Comparison of ENCODE assay signal across 12 cellular contexts in genomic region chr12:19846561-19846960, GRCh38.
A peak's percentile ranks its signal among the peaks of the same experiment; 100 is the strongest.
DNase-seq lines count a peak whose midpoint lies in the region; ATAC-seq, FAIRE-seq and TF ChIP-seq lines count a peak whose summit lies in the region.
"Had no signal": no experiment of that assay in that cellular context is flagged by ENCODE, and none has a peak within 500 bp of the region (broad histone marks: within the 10 kb centered on the region; RNA-seq: fewer than 3 reads in every experiment).

No MANE protein-coding gene starts in this region.

- no peak overlapping the region for H2BK120ac ChIP-seq in H9 (ENCODE audit: low read depth, low read length, poor library complexity, severe bottlenecking)

- no peaks in the 10 kb centered on the region for H3K79me1 ChIP-seq in H9 (ENCODE audit: insufficient read depth, low read depth, low read length, poor library complexity, severe bottlenecking)

- no peaks in the 10 kb centered on the region for H3K4me1 Mint-ChIP-seq in naive thymus-derived CD4-positive, alpha-beta T cell
- peaks cover 0 to 6% of the 10 kb centered on the region in 2 experiments; a peak in 2 of 4 replicates for H3K4me1 Mint-ChIP-seq in H9
- H3K4me1 Mint-ChIP-seq: IgD-negative memory B cell; naive B cell; stimulated activated effector memory CD8-positive, alpha-beta T cell treated with anti-CD3 and anti-CD28 coated beads, Interleukin-12 subunit alpha, Interleukin-12 subunit beta, amount 100 ng/mL, for 72 hours had no signal

- DNase-seq in left ventricle myocardium inferior (no peak), left ventricle myocardium superior (no peak), ascending aorta (ENCODE audit: low spot score in 2 of 2) (no peak), hepatocyte (ENCODE audit: low spot score) (peak; percentile 25), iPS-NIHi7 (ENCODE audit: extremely low spot score) (no peak), H9 (no peak), small intestine (no peak)
- no peak for DNase-seq in naive thymus-derived CD4-positive, alpha-beta T cell
- DNase-seq: activated CD4-positive, alpha-beta T cell treated with anti-CD3 and anti-CD28 coated beads for 4 hours; naive B cell had no signal

- H3K36me3 ChIP-seq in left ventricle myocardium inferior (peaks cover 3% of the 10 kb centered on the region), ascending aorta (no peaks in the 10 kb centered on the region), hepatocyte (replicated peaks; ENCODE audit: insufficient read depth, low read depth) (no peaks in the 10 kb centered on the region), small intestine (ENCODE audit: control insufficient read depth in 2 of 2, insufficient read depth in 2 of 2, low read length in 2 of 2) (no peaks in the 10 kb centered on the region)
- H3K36me3 ChIP-seq in naive thymus-derived CD4-positive, alpha-beta T cell (ENCODE audit: control insufficient read depth in 2 of 3, insufficient read depth in 3 of 3, low read length in 3 of 3) = no peaks in the 10 kb centered on the region

- no peaks in the 10 kb centered on the region for H3K27me3 ChIP-seq in left ventricle myocardium inferior (ENCODE audit: low read depth)
- no peaks in the 10 kb centered on the region for H3K27me3 ChIP-seq in ascending aorta
- no peaks in the 10 kb centered on the region for H3K27me3 ChIP-seq in hepatocyte
- H3K27me3 ChIP-seq in naive thymus-derived CD4-positive, alpha-beta T cell (ENCODE audit: control insufficient read depth in 2 of 2, insufficient read depth in 2 of 2, low read length in 2 of 2) = no peaks in the 10 kb centered on the region
- H3K27me3 ChIP-seq in H9 (ENCODE audit: insufficient read depth, low read length) = no peaks in the 10 kb centered on the region
- no peaks in the 10 kb centered on the region for H3K27me3 ChIP-seq in small intestine (ENCODE audit: control insufficient read depth in 2 of 2, insufficient read depth in 2 of 2, low read length in 2 of 2)

- no peak overlapping the region for H3K9ac ChIP-seq in H9 (ENCODE audit: extremely low read depth, insufficient read length, low read length)

- no peak overlapping the region for H3K4ac ChIP-seq in H9 (ENCODE audit: low read depth, low read length)

- H2BK5ac ChIP-seq in H9 (ENCODE audit: insufficient read length, low read length) = no peak overlapping the region

- H3K9me3 ChIP-seq in left ventricle myocardium inferior (replicated peaks) (peaks cover 23% of the 10 kb centered on the region), ascending aorta (no peaks in the 10 kb centered on the region), hepatocyte (ENCODE audit: low read depth) (no peaks in the 10 kb centered on the region), H9 (ENCODE audit: control insufficient read depth, low read depth, low read length) (no peaks in the 10 kb centered on the region), small intestine (ENCODE audit: control insufficient read depth, low read depth) (no peaks in the 10 kb centered on the region)
- no peaks in the 10 kb centered on the region for H3K9me3 ChIP-seq in naive thymus-derived CD4-positive, alpha-beta T cell (ENCODE audit: control insufficient read depth in 2 of 3, low read length in 3 of 3)

- H3K4me1 ChIP-seq in left ventricle myocardium inferior (peaks cover 27% of the 10 kb centered on the region), ascending aorta (peaks cover 0 to 29% of the 10 kb centered on the region in 2 donors), hepatocyte (ENCODE audit: insufficient read depth) (peaks cover 14% of the 10 kb centered on the region), H9 (ENCODE audit: insufficient read depth, low read length) (no peaks in the 10 kb centered on the region), small intestine (ENCODE audit: control insufficient read depth in 2 of 2, insufficient read depth in 1 of 2, low read depth in 1 of 2, low read length in 1 of 2) (no peaks in the 10 kb centered on the region)
- no peaks in the 10 kb centered on the region for H3K4me1 ChIP-seq in naive thymus-derived CD4-positive, alpha-beta T cell (ENCODE audit: control insufficient read depth in 2 of 2, insufficient read depth in 2 of 2, low read length in 2 of 2)

- H2AK5ac ChIP-seq in H9 (ENCODE audit: insufficient read length, low read length) = no peak overlapping the region

- H3K18ac ChIP-seq in H9 (ENCODE audit: insufficient read length, low read depth, low read length) = no peak overlapping the region

- H4K8ac ChIP-seq in H9 (replicated peaks; ENCODE audit: insufficient read length, low read depth, low read length) = no peak overlapping the region

- H3K23me2 ChIP-seq in H9 (ENCODE audit: insufficient read length, low read depth, low read length, poor library complexity, severe bottlenecking) = no peaks in the 10 kb centered on the region

- H3K4me3 Mint-ChIP-seq in naive thymus-derived CD4-positive, alpha-beta T cell = no peak overlapping the region
- no peak overlapping the region for H3K4me3 Mint-ChIP-seq in H9
- H3K4me3 Mint-ChIP-seq: IgD-negative memory B cell; naive B cell; stimulated activated effector memory CD8-positive, alpha-beta T cell treated with anti-CD3 and anti-CD28 coated beads, Interleukin-12 subunit alpha, Interleukin-12 subunit beta, amount 100 ng/mL, for 72 hours had no signal

- CTCF ChIA-PET in naive thymus-derived CD4-positive, alpha-beta T cell (lab: Charles Lee) = no interaction called here

- H3K14ac ChIP-seq in H9 (ENCODE audit: insufficient read depth, low read length) = no peak overlapping the region

- no peak overlapping the region for H3T11ph ChIP-seq in H9 (ENCODE audit: low read length)

- no peak for ATAC-seq in left ventricle myocardium superior
- ATAC-seq in naive thymus-derived CD4-positive, alpha-beta T cell = no peak
- ATAC-seq: stimulated activated effector memory CD8-positive, alpha-beta T cell treated with anti-CD3 and anti-CD28 coated beads, Interleukin-12 subunit alpha, Interleukin-12 subunit beta, amount 100 ng/mL, for 72 hours had no signal

- POLR2A ChIA-PET in naive thymus-derived CD4-positive, alpha-beta T cell (lab: Charles Lee) = no interaction called here

- H2BK15ac ChIP-seq in H9 (ENCODE audit: low read depth, low read length) = no peak overlapping the region

- H2BK12ac ChIP-seq in H9 (ENCODE audit: insufficient read length, low read depth, low read length) = no peak overlapping the region

- H3K4me2 ChIP-seq in hepatocyte (peak overlapping the region; percentile 46), H9 (ENCODE audit: insufficient read depth, insufficient read length, low read length) (no peak overlapping the region)

- H4K20me1 ChIP-seq in hepatocyte (ENCODE audit: insufficient read depth, poor library complexity, severe bottlenecking) = no peaks in the 10 kb centered on the region
- H4K20me1 ChIP-seq in H9 (ENCODE audit: control insufficient read depth, insufficient read depth, insufficient read length) = no peaks in the 10 kb centered on the region

- no peak overlapping the region for H4K5ac ChIP-seq in H9 (ENCODE audit: insufficient read length, low read depth, low read length)

- H3K36me3 Mint-ChIP-seq in naive thymus-derived CD4-positive, alpha-beta T cell = no peaks in the 10 kb centered on the region
- H3K36me3 Mint-ChIP-seq in H9 (ENCODE audit: insufficient read depth in 1 of 3, low read depth in 3 of 3) = peaks cover 0 to 4% (median 0%) of the 10 kb centered on the region in 3 experiments; a peak in 1 of 7 replicates
- H3K36me3 Mint-ChIP-seq: IgD-negative memory B cell; naive B cell; stimulated activated effector memory CD8-positive, alpha-beta T cell treated with anti-CD3 and anti-CD28 coated beads, Interleukin-12 subunit alpha, Interleukin-12 subunit beta, amount 100 ng/mL, for 72 hours had no signal

- H3K27me3 Mint-ChIP-seq in naive thymus-derived CD4-positive, alpha-beta T cell = peaks cover 0 to 12% (median 0%) of the 10 kb centered on the region in 5 donors
- no peaks in the 10 kb centered on the region for H3K27me3 Mint-ChIP-seq in H9 (ENCODE audit: low read depth)
- H3K27me3 Mint-ChIP-seq: IgD-negative memory B cell, naive B cell had no signal

- peaks cover 0 to 15% (median 6%) of the 10 kb centered on the region in 11 donors for H3K9me3 Mint-ChIP-seq in naive thymus-derived CD4-positive, alpha-beta T cell
- peaks cover 3% of the 10 kb centered on the region in 2 experiments; a peak in 3 of 5 replicates for H3K9me3 Mint-ChIP-seq in H9

- no peak overlapping the region for H3K23ac ChIP-seq in H9 (ENCODE audit: insufficient read length, low read depth, low read length)

- TF ChIP-seq CTCF in left ventricle myocardium inferior (IDR thresholded peaks at IDR 0.05; ENCODE audit: borderline replicate concordance) = no peak
- TF ChIP-seq CTCF in ascending aorta (IDR thresholded peaks at IDR 0.05) = no peak
- no peak for TF ChIP-seq CTCF in hepatocyte (IDR thresholded peaks at IDR 0.05; ENCODE audit: poor library complexity)
- no peak for TF ChIP-seq CTCF in H9 (conservative IDR thresholded peaks at IDR 0.05)

- H3K56ac ChIP-seq in H9 (ENCODE audit: insufficient read length, low read depth, low read length) = no peak overlapping the region

- intact Hi-C loops in left ventricle myocardium inferior (cut with micrococcal nuclease) = no loop called here
- intact Hi-C loops in left ventricle myocardium superior (cut with micrococcal nuclease) = no loop called here
- intact Hi-C loops in ascending aorta (cut with DNase I) = loop anchor here (5.0 kb wide), 1 partner anchor 44 kb away; no protein-coding TSS in a partner anchor
- intact Hi-C loops in naive thymus-derived CD4-positive, alpha-beta T cell (cut with micrococcal nuclease) = no loop called here

- WGBS in hepatocyte (ENCODE audit: low lambda C conversion rate, missing lambda C conversion rate) = 39% methylated on average over 3 of the region's 3 CpGs
- WGBS in H9 (ENCODE audit: extremely low coverage, insufficient read length, low lambda C conversion rate) = no CpG with 5 or more reads among the region's 3 CpGs
- WGBS in small intestine, 3 donors = 33 to 57% (median 41%) methylated on average over 3 of the region's 3 CpGs

- H3K9me2 ChIP-seq in hepatocyte (replicated peaks; ENCODE audit: insufficient read depth) = no peaks in the 10 kb centered on the region

- H3K79me2 ChIP-seq in hepatocyte = no peaks in the 10 kb centered on the region
- H3K79me2 ChIP-seq in H9 (ENCODE audit: insufficient read depth, low read length) = no peaks in the 10 kb centered on the region

- H3K4me3 ChIP-seq in left ventricle myocardium inferior (peak overlapping the region; percentile 40), ascending aorta (peak overlapping the region; percentile 10 to 53), hepatocyte (no peak overlapping the region), small intestine (ENCODE audit: low read depth in 1 of 2, low read length in 2 of 2) (no peak overlapping the region)
- H3K4me3 ChIP-seq in naive thymus-derived CD4-positive, alpha-beta T cell (ENCODE audit: low read length) = no peak overlapping the region

- FAIRE-seq in small intestine (lab: Jason Lieb, UNC) = no peak

- H3K27ac Mint-ChIP-seq in naive thymus-derived CD4-positive, alpha-beta T cell = no peak overlapping the region
- no peak overlapping the region for H3K27ac Mint-ChIP-seq in H9
- H3K27ac Mint-ChIP-seq: IgD-negative memory B cell; naive B cell; stimulated activated effector memory CD8-positive, alpha-beta T cell treated with anti-CD3 and anti-CD28 coated beads, Interleukin-12 subunit alpha, Interleukin-12 subunit beta, amount 100 ng/mL, for 72 hours had no signal

- peak overlapping the region; percentile 92 for H3K27ac ChIP-seq in left ventricle myocardium inferior (replicated peaks)
- peak overlapping the region; percentile 83 to 90 for H3K27ac ChIP-seq in ascending aorta
- peak overlapping the region; percentile 69 for H3K27ac ChIP-seq in hepatocyte
- no peak overlapping the region for H3K27ac ChIP-seq in naive thymus-derived CD4-positive, alpha-beta T cell (ENCODE audit: low read depth, low read length)
- no peak overlapping the region for H3K27ac ChIP-seq in H9 (ENCODE audit: insufficient read length, low read depth, low read length)
- no peak overlapping the region for H3K27ac ChIP-seq in small intestine (ENCODE audit: low read depth in 1 of 2, low read length in 1 of 2)

- H2BK20ac ChIP-seq in H9 (ENCODE audit: low read depth, low read length, poor library complexity, severe bottlenecking) = no peak overlapping the region

- no peak overlapping the region for H4K91ac ChIP-seq in H9 (ENCODE audit: insufficient read length, low read depth, low read length)

- no peak overlapping the region for H2AFZ ChIP-seq in hepatocyte
- H2AFZ ChIP-seq in H9 (ENCODE audit: low read length) = no peak overlapping the region

Comparison
In these comparisons a context has a peak if more than half of its experiments do, and no peak if none do; other contexts are left out.
1. H3K27ac ChIP-seq: peak in left ventricle myocardium inferior (single experiment), ascending aorta (2 of 2) and hepatocyte (single experiment); none in naive thymus-derived CD4-positive, alpha-beta T cell (single experiment), H9 (single experiment) and small intestine (0 of 2).
2. H3K4me3 ChIP-seq: peak in left ventricle myocardium inferior (single experiment) and ascending aorta (2 of 2); none in hepatocyte (single experiment), naive thymus-derived CD4-positive, alpha-beta T cell (single experiment) and small intestine (0 of 2).